1 cellular context compared by ENCODE assay signal in genomic region chr4:2416564-2417195, GRCh38.
TF ChIP-seq lines count a peak whose summit lies in the region.

No MANE protein-coding gene starts in this region.

TF ChIP-seq in H1, 55 proteins besides CTCF, POLR2A, EP300 and RAD21:
- TF ChIP-seq RNF2 (IDR thresholded peaks at IDR 0.05; ENCODE audit: borderline replicate concordance, low read depth, low read length, missing control alignments, poor library complexity, severe bottlenecking) (peak; percentile 68), BRCA1 (IDR thresholded peaks at IDR 0.05; ENCODE audit: low read depth, low read length) (no peak), ASH2L (IDR thresholded peaks at IDR 0.05; ENCODE audit: low read length) (peak; percentile 67), SRF (IDR thresholded peaks at IDR 0.05; ENCODE audit: low read depth, low read length) (no peak), JUN (IDR thresholded peaks at IDR 0.05; ENCODE audit: low read depth, low read length) (no peak), SIRT6 (IDR thresholded peaks at IDR 0.05; ENCODE audit: low read length) (no peak), NRF1 (IDR thresholded peaks at IDR 0.05; ENCODE audit: low read depth, low read length) (no peak), NANOG (IDR thresholded peaks at IDR 0.05; ENCODE audit: insufficient read depth, low read depth, low read length, poor library complexity, severe bottlenecking) (no peak), CHD2 (IDR thresholded peaks at IDR 0.05; ENCODE audit: low read length) (no peak), ZNF274 (IDR thresholded peaks at IDR 0.05; ENCODE audit: borderline replicate concordance, extremely low read depth, low read length) (no peak), ATF2 (IDR thresholded peaks at IDR 0.05; ENCODE audit: low read length) (no peak), RBBP5 (IDR thresholded peaks at IDR 0.05; ENCODE audit: borderline replicate concordance, low read depth, low read length) (no peak), MAX (IDR thresholded peaks at IDR 0.05) (peak; percentile 92), E2F6 (IDR thresholded peaks at IDR 0.05) (peak; percentile 89), KDM4A (IDR thresholded peaks at IDR 0.05; ENCODE audit: low read depth, low read length, severe bottlenecking) (peak; percentile 94), SIX5 (IDR thresholded peaks at IDR 0.05; ENCODE audit: low read depth, low read length) (no peak), RFX5 (IDR thresholded peaks at IDR 0.05; ENCODE audit: borderline replicate concordance, low read depth, low read length) (no peak), GABPA (IDR thresholded peaks at IDR 0.05; ENCODE audit: borderline replicate concordance, insufficient read depth, low read length) (no peak; the same call in 1 of the 2 replicates), SUZ12 (IDR thresholded peaks at IDR 0.05; ENCODE audit: low read length) (peak; percentile 90), EZH2 (IDR thresholded peaks at IDR 0.05; ENCODE audit: low read depth, low read length, severe bottlenecking) (peak; percentile 96), CHD1 (IDR thresholded peaks at IDR 0.05; ENCODE audit: low read depth, low read length) (no peak)
TF ChIP-seq in H1: peak in this region for 7.
